10 cellular contexts compared by ENCODE assay signal in genomic region chr10:119211176-119211575, GRCh38. TPM values are rescaled to one million over a fixed set of nuclear protein-coding genes. Genes with fewer than 3 reads are reported as not detected.
DNase-seq lines count a peak whose midpoint lies in the region; ATAC-seq and TF ChIP-seq lines count a peak whose summit lies in the region.
"Had no signal": no experiment of that assay in that cellular context is flagged by ENCODE, and none has a peak within 500 bp of the region (broad histone marks: within the 10 kb centered on the region; RNA-seq: fewer than 3 reads in every experiment).

No MANE protein-coding gene starts in this region.

- H3K4me3 Mint-ChIP-seq in natural killer cell treated with Interleukin-12 subunit alpha and Interleukin-12 subunit beta and Interleukin-15 and Interleukin-18, amount 100 ng/mL, for 72 hours, result peak overlapping the region; percentile 76

- ATAC-seq in natural killer cell treated with Interleukin-12 subunit alpha and Interleukin-12 subunit beta and Interleukin-15 and Interleukin-18, amount 100 ng/mL, for 72 hours, result no peak
- no peak for ATAC-seq in GM21619 (IDR thresholded peaks at IDR 0.05; ENCODE audit: unreplicated experiment)

- H3K36me3 ChIP-seq in colonic mucosa, result no peaks in the 10 kb centered on the region

- peak overlapping the region; percentile 87 to 94 for H3K27ac Mint-ChIP-seq in natural killer cell treated with Interleukin-12 subunit alpha and Interleukin-12 subunit beta and Interleukin-15 and Interleukin-18, amount 100 ng/mL, for 72 hours

- no peaks in the 10 kb centered on the region for H3K4me1 ChIP-seq in colonic mucosa

- H3K27me3 Mint-ChIP-seq in natural killer cell treated with Interleukin-12 subunit alpha and Interleukin-12 subunit beta and Interleukin-15 and Interleukin-18, amount 100 ng/mL, for 72 hours, result no peaks in the 10 kb centered on the region

- peak overlapping the region; percentile 64 for H3K27ac ChIP-seq in colonic mucosa

- DNase-seq in AG08396 (ENCODE audit: low spot score), result peak; percentile 48
- peak; percentile 83 for DNase-seq in M059J (ENCODE audit: low read depth)
- DNase-seq in colonic mucosa, result no peak
- no peak for DNase-seq in natural killer cell treated with Interleukin-12 subunit alpha and Interleukin-12 subunit beta and Interleukin-15 and Interleukin-18, amount 100 ng/mL, for 72 hours (ENCODE audit: low spot score)
- DNase-seq in GDM1 (lab: John Stamatoyannopoulos, UW), result no peak
- no peak for DNase-seq in cerebellum (ENCODE audit: low spot score)
- no peak for DNase-seq in NCI-H187 treated with DMSO at 0.1 percent for 48 hours (lab: John Stamatoyannopoulos, UW)
- DNase-seq: NCI-H345, nucleus accumbens had no signal

- intact Hi-C loops in colonic mucosa (cut with DNase I), result no loop called here

- H3K4me1 Mint-ChIP-seq in natural killer cell treated with Interleukin-12 subunit alpha and Interleukin-12 subunit beta and Interleukin-15 and Interleukin-18, amount 100 ng/mL, for 72 hours (ENCODE audit: low read depth in 2 of 2), result peaks cover 45 to 63% of the 10 kb centered on the region in 2 donors

- no peaks in the 10 kb centered on the region for H3K9me3 Mint-ChIP-seq in natural killer cell treated with Interleukin-12 subunit alpha and Interleukin-12 subunit beta and Interleukin-15 and Interleukin-18, amount 100 ng/mL, for 72 hours

- no peak overlapping the region for H3K4me3 ChIP-seq in colonic mucosa

- no peaks in the 10 kb centered on the region for H3K9me3 ChIP-seq in colonic mucosa

- TF ChIP-seq CTCF in colonic mucosa (IDR thresholded peaks at IDR 0.05), result no peak

- H3K36me3 Mint-ChIP-seq in natural killer cell treated with Interleukin-12 subunit alpha and Interleukin-12 subunit beta and Interleukin-15 and Interleukin-18, amount 100 ng/mL, for 72 hours, result no peaks in the 10 kb centered on the region

- H3K27me3 ChIP-seq in colonic mucosa, result no peaks in the 10 kb centered on the region

- no peak overlapping the region for H3K9ac ChIP-seq in colonic mucosa (ENCODE audit: low read depth in 2 of 2, low read length in 2 of 2)

RNA-seq across cellular contexts. Expression of gene GRK5, which starts 3.8 kb away (rescaled TPM):
- total RNA-seq in M059J (2014; rRNA removed; shearing (Covaris generic)), result 3.9 and 4.4 TPM in 2 replicates
- total RNA-seq in colonic mucosa, result 10 to 100 TPM in 1 of 2 donors, 1 to 10 TPM in 1; 4.6 to 12.7 TPM
- total RNA-seq in natural killer cell treated with Interleukin-12 subunit alpha and Interleukin-12 subunit beta and Interleukin-15 and Interleukin-18, amount 100 ng/mL, for 72 hours, result 10 to 100 TPM; 11.1 to 16.2 TPM
- total RNA-seq in cerebellum, result 14.4 TPM

RNA-seq across cellular contexts. Expression of gene PRDX3, which starts 32.6 kb away (rescaled TPM):
- total RNA-seq in M059J (2014; rRNA removed; shearing (Covaris generic)), result 357 and 393 TPM in 2 replicates
- 100 to 1,000 TPM; 147 to 156 TPM for total RNA-seq in colonic mucosa
- total RNA-seq in natural killer cell treated with Interleukin-12 subunit alpha and Interleukin-12 subunit beta and Interleukin-15 and Interleukin-18, amount 100 ng/mL, for 72 hours, result 100 to 1,000 TPM; 137 to 144 TPM
- 81.2 TPM for total RNA-seq in cerebellum

RNA-seq across cellular contexts. Expression of gene SFXN4, which starts 45.7 kb away (rescaled TPM):
- 18.5 and 22.0 TPM in 2 replicates for total RNA-seq in M059J (2014; rRNA removed; shearing (Covaris generic))
- total RNA-seq in colonic mucosa, result 10 to 100 TPM; 29.4 to 37.2 TPM
- 10 to 100 TPM; 22.4 to 48.0 TPM for total RNA-seq in natural killer cell treated with Interleukin-12 subunit alpha and Interleukin-12 subunit beta and Interleukin-15 and Interleukin-18, amount 100 ng/mL, for 72 hours
- 13.7 TPM for total RNA-seq in cerebellum

Comparison
In these comparisons a context has a peak if more than half of its experiments do, and no peak if none do; other contexts are left out.
1. DNase-seq: peak in AG08396 (single experiment) and M059J (single experiment); none in colonic mucosa (single experiment), natural killer cell treated with Interleukin-12 subunit alpha and Interleukin-12 subunit beta and Interleukin-15 and Interleukin-18, amount 100 ng/mL, for 72 hours (single experiment), GDM1 (single experiment), cerebellum (single experiment) and NCI-H187 treated with DMSO at 0.1 percent for 48 hours (single experiment).